ENCODE assay signal across 19 cellular contexts in genomic region chr20:36126836-36127529, GRCh38. TPM values are rescaled to one million over a fixed set of nuclear protein-coding genes. Genes with fewer than 3 reads are reported as not detected.
DNase-seq lines count a peak whose midpoint lies in the region; ATAC-seq, FAIRE-seq and TF ChIP-seq lines count a peak whose summit lies in the region.
"Had no signal": no experiment of that assay in that cellular context is flagged by ENCODE, and none has a peak within 500 bp of the region (broad histone marks: within the 10 kb centered on the region; RNA-seq: fewer than 3 reads in every experiment).

No MANE protein-coding gene starts in this region.

- H3K27ac ChIP-seq in GM23338 (ENCODE audit: low read depth), result no peak overlapping the region
- no peak overlapping the region for H3K27ac ChIP-seq in K562 (ENCODE audit: extremely low read depth, low read depth, low read length)
- H3K27ac ChIP-seq in neural progenitor cell, result no peak overlapping the region
- no peak overlapping the region for H3K27ac ChIP-seq in psoas muscle
- H3K27ac ChIP-seq: C4-2B had no signal

- peak overlapping the region in 1 of 2 experiments; percentile 21; a peak in 1 of 4 replicates for H3K9ac ChIP-seq in K562 (ENCODE audit: insufficient read depth in 1 of 2, low read depth in 2 of 2, low read length in 2 of 2)
- no peak overlapping the region for H3K9ac ChIP-seq in neural progenitor cell

- H3K27me3 Mint-ChIP-seq in GM23338 (ENCODE audit: insufficient read depth, low read depth, poor library complexity) (peaks cover 8% of the 10 kb centered on the region), neural progenitor cell (ENCODE audit: insufficient read depth, low read depth) (peaks cover 3% of the 10 kb centered on the region)

- H2AFZ ChIP-seq in GM23338, result no peak overlapping the region
- H2AFZ ChIP-seq in K562 (ENCODE audit: low read depth, low read length), result no peak overlapping the region
- H2AFZ ChIP-seq in neural progenitor cell (replicated peaks), result no peak overlapping the region

- peak; percentile 82 for ATAC-seq in GM23338
- no peak for ATAC-seq in K562
- ATAC-seq in psoas muscle, result no peak

- H3K4me1 ChIP-seq in GM23338 (ENCODE audit: insufficient read depth) (no peaks in the 10 kb centered on the region; the same call in 1 of the 2 replicates), K562 (replicated peaks in 1 of 2; ENCODE audit: control insufficient read depth in 2 of 2, insufficient read depth in 2 of 2, low read length in 2 of 2) (peaks cover 9 to 14% of the 10 kb centered on the region in 2 experiments), neural progenitor cell (peaks cover 15% of the 10 kb centered on the region), psoas muscle (no peaks in the 10 kb centered on the region)

- WGBS in K562 (ENCODE audit: insufficient coverage, low coverage, missing lambda C conversion rate), result 33% methylated on average over 7 of the region's 7 CpGs
- 85 to 92% (median 88%) methylated on average over 7 of the region's 7 CpGs for WGBS in psoas muscle, 3 donors

- H3K9me3 ChIP-seq in K562 (replicated peaks; ENCODE audit: control insufficient read depth, insufficient read depth, low read depth, low read length), result no peaks in the 10 kb centered on the region
- H3K9me3 ChIP-seq in neural progenitor cell (ENCODE audit: low read depth), result no peaks in the 10 kb centered on the region
- H3K9me3 ChIP-seq in psoas muscle, result no peaks in the 10 kb centered on the region

- H3K4me1 Mint-ChIP-seq in GM23338 (peaks cover 16% of the 10 kb centered on the region), neural progenitor cell (peaks cover 37% of the 10 kb centered on the region)

- FAIRE-seq in K562 (lab: Jason Lieb, UNC), result no peak
- FAIRE-seq: GM19239, HTR-8/SVneo had no signal

- no peak for TF ChIP-seq CTCF in GM23338 (conservative IDR thresholded peaks at IDR 0.05; ENCODE audit: low read depth in 2 of 2)
- no peak for TF ChIP-seq CTCF in K562 (IDR thresholded peaks at IDR 0.05 in 2 of 3, conservative IDR thresholded peaks at IDR 0.05 in 1 of 3; ENCODE audit: insufficient read depth in 2 of 3, low read depth in 1 of 3, low read length in 3 of 3)
- no peak for TF ChIP-seq CTCF in neural progenitor cell (IDR thresholded peaks at IDR 0.05)
- no peak for TF ChIP-seq CTCF in psoas muscle (IDR thresholded peaks at IDR 0.05)

- TF ChIP-seq RAD21 in K562 (CRISPR knock-in tag; conservative IDR thresholded peaks at IDR 0.05 in 1 of 2, IDR thresholded peaks at IDR 0.05 in 1 of 2), result no peak

- POLR2A ChIA-PET in K562 (lab: Yijun Ruan, JAX), result interaction anchor here (0.5 to 1.6 kb wide), 6 partner anchors 12 to 390 kb away, joined by 3 to 4 read pairs (median 3); no protein-coding TSS in a partner anchor

- H3K9me2 ChIP-seq in GM23338 (ENCODE audit: insufficient read depth), result no peaks in the 10 kb centered on the region

- no TSS peak for BruUV-seq in K562 (replicated peaks; lab: Mats Ljungman, UMichigan)

- peak; percentile 35 for DNase-seq in Ammon's horn (ENCODE audit: low spot score)
- peak; percentile 56 for DNase-seq in GM23338 (ENCODE audit: low spot score)
- no peak for DNase-seq in K562 (ENCODE audit: extremely low read depth in 1 of 4, low spot score in 3 of 4)
- DNase-seq in neural progenitor cell (ENCODE audit: low spot score), result peak; percentile 83
- DNase-seq in DMS114 treated with DMSO at 0.1 percent for 48 hours (lab: John Stamatoyannopoulos, UW; ENCODE audit: unreplicated experiment), result no peak
- no peak for DNase-seq in psoas muscle
- DNase-seq in NCI-H345 treated with DMSO at 0.1 percent for 48 hours (lab: John Stamatoyannopoulos, UW; ENCODE audit: unreplicated experiment), result no peak
- DNase-seq: ACHN, DMS153, GDM1, NCI-H1105, NCI-H2107, NCI-H446, NCI-H526 treated with DMSO at 0.1 percent for 48 hours, SIG-M5 had no signal

- H3K4me3 Mint-ChIP-seq in GM23338 (no peak overlapping the region), neural progenitor cell (no peak overlapping the region)

- H3K4me3 ChIP-seq in GM23338 (no peak overlapping the region), K562 (no peak overlapping the region), neural progenitor cell (no peak overlapping the region), psoas muscle (no peak overlapping the region)

- H4K20me1 ChIP-seq in GM23338 (replicated peaks; ENCODE audit: insufficient read depth) (no peaks in the 10 kb centered on the region), K562 (replicated peaks; ENCODE audit: control insufficient read depth, insufficient read depth, low read length) (no peaks in the 10 kb centered on the region), neural progenitor cell (ENCODE audit: low read depth) (no peaks in the 10 kb centered on the region)

- no peak overlapping the region for H3K4me2 ChIP-seq in GM23338
- H3K4me2 ChIP-seq in K562 (ENCODE audit: insufficient read depth, low read length), result no peak overlapping the region
- H3K4me2 ChIP-seq in neural progenitor cell, result peak overlapping the region; percentile 37

- no peaks in the 10 kb centered on the region for H3K36me3 Mint-ChIP-seq in GM23338 (ENCODE audit: low read depth)
- no peaks in the 10 kb centered on the region for H3K36me3 Mint-ChIP-seq in neural progenitor cell

- no peaks in the 10 kb centered on the region for H3K27me3 ChIP-seq in GM23338 (ENCODE audit: insufficient read depth)
- H3K27me3 ChIP-seq in K562 (ENCODE audit: control insufficient read depth in 2 of 2, insufficient read depth in 2 of 2, low read length in 2 of 2), result no peaks in the 10 kb centered on the region
- H3K27me3 ChIP-seq in neural progenitor cell, result no peaks in the 10 kb centered on the region
- H3K27me3 ChIP-seq in psoas muscle (ENCODE audit: insufficient read depth in 3 of 3, low read length in 2 of 3), result no peaks in the 10 kb centered on the region

- CTCF ChIA-PET in K562 (lab: Yijun Ruan, JAX; ENCODE audit: low intra/inter-chr PET ratio), result no interaction called here

- H3F3A ChIP-seq in GM23338 (replicated peaks; ENCODE audit: low read depth), result no peaks in the 10 kb centered on the region
- peaks cover 6% of the 10 kb centered on the region for H3F3A ChIP-seq in neural progenitor cell (ENCODE audit: low read depth)

- in situ Hi-C loops in K562 (cut with MboI), result no loop called here

- no peaks in the 10 kb centered on the region for H3K9me1 ChIP-seq in K562 (ENCODE audit: control insufficient read depth, insufficient read depth, low read length)

- H3K9me3 Mint-ChIP-seq in GM23338 (no peaks in the 10 kb centered on the region; the same call in 2 of the 3 replicates), neural progenitor cell (no peaks in the 10 kb centered on the region)

- no peak for TF ChIP-seq EP300 in K562 (IDR thresholded peaks at IDR 0.05; ENCODE audit: low read length)

- TF ChIP-seq POLR2A in K562 (conservative IDR thresholded peaks at IDR 0.05), result no peak

- H3K36me3 ChIP-seq in GM23338 (ENCODE audit: insufficient read depth) (no peaks in the 10 kb centered on the region), K562 (ENCODE audit: control insufficient read depth, insufficient read depth, low read length) (no peaks in the 10 kb centered on the region), neural progenitor cell (no peaks in the 10 kb centered on the region), psoas muscle (ENCODE audit: insufficient read depth in 1 of 2, low read depth in 1 of 2) (no peaks in the 10 kb centered on the region)

- no peak overlapping the region for H3K27ac Mint-ChIP-seq in GM23338
- H3K27ac Mint-ChIP-seq in neural progenitor cell, result peak overlapping the region; percentile 3

- intact Hi-C loops in K562 (cut with micrococcal nuclease), result no loop called here
- intact Hi-C loops in psoas muscle (cut with DNase I), result no loop called here

- no peaks in the 10 kb centered on the region for H3K79me2 ChIP-seq in GM23338 (replicated peaks; ENCODE audit: insufficient read depth)
- no peaks in the 10 kb centered on the region for H3K79me2 ChIP-seq in K562 (ENCODE audit: control insufficient read depth, insufficient read depth, low read length)
- H3K79me2 ChIP-seq in neural progenitor cell (ENCODE audit: low read depth), result no peaks in the 10 kb centered on the region

TF ChIP-seq in GM23338, 12 proteins besides CTCF, POLR2A, EP300 and RAD21 (continues in another document):
- TF ChIP-seq EZH2 (IDR thresholded peaks at IDR 0.05; ENCODE audit: low read depth, unreplicated experiment) (no peak), NANOG (IDR thresholded peaks at IDR 0.05; ENCODE audit: borderline replicate concordance) (no peak), ZNF331 (CRISPR knock-in tag; IDR thresholded peaks at IDR 0.05; ENCODE audit: low read depth) (no peak)

TF ChIP-seq in K562, 482 proteins besides CTCF, POLR2A, EP300 and RAD21:
- TF ChIP-seq RFX1 (IDR thresholded peaks at IDR 0.05), result peak; percentile 71
- no peak for TF ChIP-seq TAL1 (IDR thresholded peaks at IDR 0.05)
TF ChIP-seq in K562: peak in this region for 1.

RNA-seq across cellular contexts. Expression of gene EPB41L1, which starts 27.6 kb away (rescaled TPM):
- 33.1 and 48.7 TPM in 2 replicates for total RNA-seq in GM23338 (2014; rRNA removed; shearing (Covaris generic))
- polyA plus RNA-seq in GM23338 (2016; fragmentation: Nextera tagmentation; extraction: Ambion mirVana) (24.1 and 29.9 TPM in 2 replicates), K562 (2011; rRNA removed) (0.89 and 1.4 TPM in 2 replicates), K562 (2014; fragmentation: Illumina TruSeq; extraction: Trizol) (2.9 and 3.6 TPM in 2 replicates), K562 (2014; fragmentation: Nextera tagmentation; extraction: Ambion mirVana) (under 1 TPM; 0.11 to 0.31 TPM), K562 (2014; rRNA removed) (0.90 and 4.2 TPM in 2 replicates), psoas muscle (1 to 10 TPM; 4.2 to 4.9 (median 4.2) TPM)
- 1.5 and 3.3 TPM in 2 replicates for total RNA-seq in K562 (2011; cell fraction: chromatin; rRNA removed; ENCODE audit: low replicate concordance)
- 1.1 and 2.5 TPM in 2 replicates for total RNA-seq in K562 (2011; cell fraction: nucleolus; rRNA removed)
- 0.61 and 0.95 TPM in 2 replicates for total RNA-seq in K562 (2011; cell fraction: nucleoplasm; rRNA removed)
- total RNA-seq in K562 (2014; rRNA removed) (1.3 TPM in 2 replicates), K562 (2014; rRNA removed; fragmentation: Illumina TruSeq; extraction: Trizol) (0.80 and 1.3 TPM in 2 replicates), K562 (2015; rRNA removed; fragmentation: Illumina TruSeq; extraction: Trizol) (0.90 and 2.5 TPM in 2 replicates), K562 (2021) (2.6 and 4.3 TPM in 2 replicates), neural progenitor cell (ENCODE audit: low replicate concordance) (32.7 and 35.8 TPM in 2 replicates), psoas muscle (10 to 100 TPM in 2 of 4 donors, 1 to 10 TPM in 2; 9.1 to 24.1 (median 9.9) TPM)
- 0.94 and 2.4 TPM in 2 replicates for polyA plus RNA-seq in K562 (2011; cell fraction: cytosol; rRNA removed)
- polyA plus RNA-seq in K562 (2011; cell fraction: nucleus; rRNA removed), result 1.1 and 1.5 TPM in 2 replicates
- 2.0 and 4.1 TPM in 2 replicates for polyA plus RNA-seq in K562 (2012)
- polyA minus RNA-seq in K562 (2011; rRNA and poly(A)+ RNA removed), result 0.81 and 1.3 TPM in 2 replicates
- polyA minus RNA-seq in K562 (2011; cell fraction: cytosol; rRNA and poly(A)+ RNA removed), result 1.3 and 1.5 TPM in 2 replicates
- polyA minus RNA-seq in K562 (2011; cell fraction: nucleus; rRNA and poly(A)+ RNA removed), result 0.67 and 1.00 TPM in 2 replicates
- total RNA-seq: T-helper 1 cell treated with Interleukin-12 subunit alpha and Interleukin-12 subunit beta and Interleukin-4 antibody, amounts not matched to agents 30 ng/mL and 1 ng/mL, for 36 hours had no signal

Comparison
In these comparisons a context has a peak if more than half of its experiments do, and no peak if none do; other contexts are left out.
1. DNase-seq: peak in Ammon's horn (single experiment), GM23338 (single experiment) and neural progenitor cell (single experiment); none in K562 (0 of 4), DMS114 treated with DMSO at 0.1 percent for 48 hours (single experiment), psoas muscle (0 of 2) and NCI-H345 treated with DMSO at 0.1 percent for 48 hours (single experiment).